In genomic region chr19:15457701-15458484, GRCh38 we compare ENCODE assay signal across 19 cellular contexts. TPM values are rescaled to one million over a fixed set of nuclear protein-coding genes. Genes with fewer than 3 reads are reported as not detected.
A peak's percentile ranks its signal among the peaks of the same experiment; 100 is the strongest.
DNase-seq lines count a peak whose midpoint lies in the region; ATAC-seq, FAIRE-seq and TF ChIP-seq lines count a peak whose summit lies in the region.
"Had no signal": no experiment of that assay in that cellular context is flagged by ENCODE, and none has a peak within 500 bp of the region (broad histone marks: within the 10 kb centered on the region; RNA-seq: fewer than 3 reads in every experiment).

No MANE protein-coding gene starts in this region.

- no peak overlapping the region for H2BK5ac ChIP-seq in neuronal stem cell (ENCODE audit: low read length)

- DNase-seq in H7 = peak; percentile 79
- DNase-seq in chondrocyte (ENCODE audit: low spot score) = peak; percentile 82
- DNase-seq in neuronal stem cell (ENCODE audit: low spot score) = no peak
- no peak for DNase-seq in activated CD4-positive, alpha-beta T cell treated with anti-CD3 and anti-CD28 coated beads, Interleukin-2, amount 10 ng/mL, durations not matched to agents 7 days and 5 days
- no peak for DNase-seq in activated naive CD4-positive, alpha-beta T cell (lab: John Stamatoyannopoulos, UW)
- DNase-seq in GM12892 (ENCODE audit: insufficient read length) = no peak
- DNase-seq: activated CD4-positive, alpha-beta memory T cell treated with anti-CD3 and anti-CD28 coated beads for 36 hours; activated naive CD4-positive, alpha-beta T cell treated with anti-CD3 and anti-CD28 coated beads, Interleukin-2, amount 50 U/mL, for 16 hours; activated T-cell treated with anti-CD3 and anti-CD28 coated beads, Interleukin-2, amount 50 U/mL, for 1 hour; dermis blood vessel endothelial cell; Kasumi-1; kidney; substantia nigra had no signal

- H3K4me3 Mint-ChIP-seq in chondrocyte (ENCODE audit: unreplicated experiment) = peak overlapping the region; percentile 16
- H3K4me3 Mint-ChIP-seq in activated CD4-positive, alpha-beta T cell treated with anti-CD3 and anti-CD28 coated beads, Interleukin-2, amount 10 ng/mL, durations not matched to agents 7 days and 5 days = no peak overlapping the region
- H3K4me3 Mint-ChIP-seq: activated CD4-positive, alpha-beta memory T cell treated with anti-CD3 and anti-CD28 coated beads for 36 hours had no signal

- H3K27ac ChIP-seq in ACC112 (ENCODE audit: low read depth, low read length) (no peak overlapping the region), neuronal stem cell (replicated peaks; ENCODE audit: low read length) (no peak overlapping the region)
- H3K27ac ChIP-seq: GM23248, right atrium auricular region had no signal

- WGBS in neuronal stem cell (ENCODE audit: extremely low coverage in 2 of 2, insufficient read length in 2 of 2, insufficient replicate concordance in 1 of 2), 2 donors = no CpG with 5 or more reads among the region's 54 CpGs

- ATAC-seq in GM18498 (IDR thresholded peaks at IDR 0.05; ENCODE audit: unreplicated experiment) = no peak

- no peak overlapping the region for H4K8ac ChIP-seq in neuronal stem cell (ENCODE audit: low read depth, low read length)

- H2BK15ac ChIP-seq in neuronal stem cell (ENCODE audit: low read length) = no peak overlapping the region

- H3K9me3 Mint-ChIP-seq in chondrocyte (ENCODE audit: low read depth) = no peaks in the 10 kb centered on the region
- H3K9me3 Mint-ChIP-seq in activated CD4-positive, alpha-beta T cell treated with anti-CD3 and anti-CD28 coated beads, Interleukin-2, amount 10 ng/mL, durations not matched to agents 7 days and 5 days = no peaks in the 10 kb centered on the region
- H3K9me3 Mint-ChIP-seq: activated CD4-positive, alpha-beta memory T cell treated with anti-CD3 and anti-CD28 coated beads for 36 hours had no signal

- H3K14ac ChIP-seq in neuronal stem cell (ENCODE audit: low read length) = no peak overlapping the region

- no peaks in the 10 kb centered on the region for H3K79me2 ChIP-seq in ACC112 (ENCODE audit: control insufficient read depth, insufficient read depth, low read length, unreplicated experiment)

- no peak overlapping the region for H3K4me2 ChIP-seq in neuronal stem cell (ENCODE audit: insufficient read depth, low read length, poor library complexity, severe bottlenecking)

- no peak overlapping the region for H2AK5ac ChIP-seq in neuronal stem cell (ENCODE audit: low read depth, low read length)

- no peak for TF ChIP-seq POLR2A in GM12892 (IDR thresholded peaks at IDR 0.05; ENCODE audit: low read depth, low read length)

- peaks cover 3% of the 10 kb centered on the region for H3K4me1 Mint-ChIP-seq in chondrocyte (ENCODE audit: low read depth)
- H3K4me1 Mint-ChIP-seq in activated CD4-positive, alpha-beta T cell treated with anti-CD3 and anti-CD28 coated beads, Interleukin-2, amount 10 ng/mL, durations not matched to agents 7 days and 5 days = peaks cover 38% of the 10 kb centered on the region

- H3K27me3 ChIP-seq in ACC112 (ENCODE audit: insufficient read depth, low read length) = peaks cover 22% of the 10 kb centered on the region
- H3K27me3 ChIP-seq in H7 (ENCODE audit: control insufficient read depth, insufficient read depth, low read length) = peaks cover 64% of the 10 kb centered on the region
- peaks cover 24 to 84% (median 71%) of the 10 kb centered on the region in 3 experiments for H3K27me3 ChIP-seq in neuronal stem cell (ENCODE audit: control insufficient read depth in 3 of 3, insufficient read depth in 3 of 3, low read depth in 1 of 3, low read length in 3 of 3)

- H3K4ac ChIP-seq in neuronal stem cell (ENCODE audit: low read length) = no peak overlapping the region

- H3K27ac Mint-ChIP-seq in chondrocyte (ENCODE audit: unreplicated experiment) = no peak overlapping the region
- no peak overlapping the region for H3K27ac Mint-ChIP-seq in activated CD4-positive, alpha-beta T cell treated with anti-CD3 and anti-CD28 coated beads, Interleukin-2, amount 10 ng/mL, durations not matched to agents 7 days and 5 days
- H3K27ac Mint-ChIP-seq: activated CD4-positive, alpha-beta memory T cell treated with anti-CD3 and anti-CD28 coated beads for 36 hours had no signal

- H2AFZ ChIP-seq in ACC112 (ENCODE audit: low read length, unreplicated experiment) = no peak overlapping the region
- peak overlapping the region; percentile 73 for H2AFZ ChIP-seq in neuronal stem cell (ENCODE audit: low read length)
- H2AFZ ChIP-seq: GM23248 had no signal

- no peak for TF ChIP-seq CTCF in chondrocyte (IDR thresholded peaks at IDR 0.05)

- H3K4me3 ChIP-seq in ACC112 (ENCODE audit: low read depth, low read length) (0 out of 2 replicates have a peak overlapping the region, but pooled peaks have one; percentile 0), H7 (ENCODE audit: insufficient read depth, low read depth, low read length) (no peak overlapping the region; the same call in 1 of the 2 replicates), neuronal stem cell (ENCODE audit: low read length in 2 of 2) (peak overlapping the region in 1 of 2 donors; percentile 12)
- H3K4me3 ChIP-seq: GM23248 had no signal

- no peaks in the 10 kb centered on the region for H3K36me3 Mint-ChIP-seq in chondrocyte (ENCODE audit: low read depth)
- H3K36me3 Mint-ChIP-seq in activated CD4-positive, alpha-beta T cell treated with anti-CD3 and anti-CD28 coated beads, Interleukin-2, amount 10 ng/mL, durations not matched to agents 7 days and 5 days (ENCODE audit: low read depth) = peaks cover 73% of the 10 kb centered on the region

- no peaks in the 10 kb centered on the region for H3K79me1 ChIP-seq in neuronal stem cell (ENCODE audit: low read depth, low read length)

- peaks cover 0 to 2% of the 10 kb centered on the region in 2 donors for H3K9me3 ChIP-seq in neuronal stem cell (replicated peaks in 1 of 2; ENCODE audit: control insufficient read depth in 2 of 2, insufficient read depth in 1 of 2, low read depth in 1 of 2, low read length in 2 of 2)
- H3K9me3 ChIP-seq: right atrium auricular region had no signal

- FAIRE-seq in GM12892 (lab: Jason Lieb, UNC) = no peak
- FAIRE-seq: kidney had no signal

- H4K91ac ChIP-seq in neuronal stem cell (ENCODE audit: low read depth, low read length, poor library complexity) = no peak overlapping the region

- H3K36me3 ChIP-seq in ACC112 (ENCODE audit: insufficient read depth, low read length) (no peaks in the 10 kb centered on the region), H7 (replicated peaks; ENCODE audit: control insufficient read depth, insufficient read depth, low read length) (no peaks in the 10 kb centered on the region), neuronal stem cell (replicated peaks in 1 of 2; ENCODE audit: control insufficient read depth in 2 of 2, insufficient read depth in 2 of 2, low read length in 2 of 2) (no peaks in the 10 kb centered on the region)
- H3K36me3 ChIP-seq: right atrium auricular region had no signal

- no peak overlapping the region for H2BK120ac ChIP-seq in neuronal stem cell (ENCODE audit: low read depth, low read length)

- no peak overlapping the region for H3K9ac ChIP-seq in neuronal stem cell (ENCODE audit: low read depth, low read length, poor library complexity)
- H3K9ac ChIP-seq: GM23248 had no signal

- CTCF ChIA-PET in activated CD4-positive, alpha-beta T cell treated with anti-CD3 and anti-CD28 coated beads, Interleukin-2, amount 10 ng/mL, durations not matched to agents 7 days and 5 days (lab: Charles Lee) = no interaction called here

- peak overlapping the region; percentile 60 for H3K18ac ChIP-seq in neuronal stem cell (ENCODE audit: low read length)

- no peak overlapping the region for H3K23ac ChIP-seq in neuronal stem cell (ENCODE audit: low read depth, low read length, poor library complexity)

- H3K27me3 Mint-ChIP-seq in chondrocyte (ENCODE audit: low read depth) = peaks cover 38% of the 10 kb centered on the region
- no peaks in the 10 kb centered on the region for H3K27me3 Mint-ChIP-seq in activated CD4-positive, alpha-beta T cell treated with anti-CD3 and anti-CD28 coated beads, Interleukin-2, amount 10 ng/mL, durations not matched to agents 7 days and 5 days
- H3K27me3 Mint-ChIP-seq: activated CD4-positive, alpha-beta memory T cell treated with anti-CD3 and anti-CD28 coated beads for 36 hours had no signal

- no peaks in the 10 kb centered on the region for H3K4me1 ChIP-seq in ACC112 (ENCODE audit: control insufficient read depth, insufficient read depth, low read length, unreplicated experiment)
- H3K4me1 ChIP-seq in neuronal stem cell (ENCODE audit: control insufficient read depth in 2 of 2, insufficient read depth in 1 of 2, low read depth in 1 of 2, low read length in 2 of 2) = peaks cover 3% of the 10 kb centered on the region in 2 donors

- POLR2A ChIA-PET in activated CD4-positive, alpha-beta T cell treated with anti-CD3 and anti-CD28 coated beads, Interleukin-2, amount 10 ng/mL, durations not matched to agents 7 days and 5 days (lab: Charles Lee) = no interaction called here

- no peak overlapping the region for H2BK12ac ChIP-seq in neuronal stem cell (ENCODE audit: low read length)

RNA-seq across cellular contexts. Expression of gene RASAL3, which starts 6.5 kb away (rescaled TPM):
- total RNA-seq in H7 (2014; rRNA removed; shearing (Covaris generic)) = not detected in 2 replicates
- total RNA-seq in chondrocyte = 0.05 TPM in 1 of 3 replicates, not detected in the others
- polyA plus RNA-seq in neuronal stem cell (2013, experiment 1 of 2) = 0.04 TPM
- 0.06 TPM for polyA plus RNA-seq in neuronal stem cell (2013, experiment 2 of 2)
- total RNA-seq in activated CD4-positive, alpha-beta T cell treated with anti-CD3 and anti-CD28 coated beads, Interleukin-2, amount 10 ng/mL, durations not matched to agents 7 days and 5 days = 100 to 1,000 TPM; 120 to 123 TPM
- polyA plus RNA-seq in GM12892 (2012; ENCODE audit: missing spikeins) = 21.3 TPM
- total RNA-seq: GM23248 had no signal
- polyA plus RNA-seq: GM23248 had no signal

RNA-seq across cellular contexts. Expression of gene WIZ, which starts 8.1 kb away (rescaled TPM):
- 16.1 and 17.6 TPM in 2 replicates for total RNA-seq in H7 (2014; rRNA removed; shearing (Covaris generic))
- total RNA-seq in chondrocyte = 50.6 to 54.0 TPM (median 52.4 TPM) in 3 replicates
- 35.1 TPM for polyA plus RNA-seq in neuronal stem cell (2013, experiment 1 of 2)
- 35.0 TPM for polyA plus RNA-seq in neuronal stem cell (2013, experiment 2 of 2)
- total RNA-seq in activated CD4-positive, alpha-beta T cell treated with anti-CD3 and anti-CD28 coated beads, Interleukin-2, amount 10 ng/mL, durations not matched to agents 7 days and 5 days = 10 to 100 TPM; 28.7 to 31.6 TPM
- polyA plus RNA-seq in GM12892 (2012; ENCODE audit: missing spikeins) = 3.3 TPM

RNA-seq across cellular contexts. Expression of gene PGLYRP2, which starts 21.4 kb away (rescaled TPM):
- not detected in 2 replicates for total RNA-seq in H7 (2014; rRNA removed; shearing (Covaris generic))
- total RNA-seq in chondrocyte = not detected in 3 replicates
- not detected for polyA plus RNA-seq in neuronal stem cell (2013, experiment 1 of 2)
- polyA plus RNA-seq in neuronal stem cell (2013, experiment 2 of 2) = not detected
- total RNA-seq in activated CD4-positive, alpha-beta T cell treated with anti-CD3 and anti-CD28 coated beads, Interleukin-2, amount 10 ng/mL, durations not matched to agents 7 days and 5 days = under 1 TPM in 1 of 2 experiments, not detected in 1; 0.08 TPM
- polyA plus RNA-seq in GM12892 (2012; ENCODE audit: missing spikeins) = not detected
- total RNA-seq: dermis blood vessel endothelial cell, esophagus mucosa, GM23248, kidney, mesenteric fat pad, right atrium auricular region had no signal
- polyA plus RNA-seq: GM23248 had no signal

RNA-seq across cellular contexts. Expression of gene AKAP8L, which starts 39.1 kb away (rescaled TPM):
- total RNA-seq in H7 (2014; rRNA removed; shearing (Covaris generic)) = 115 and 168 TPM in 2 replicates
- 69.5 to 103 TPM (median 76.0 TPM) in 3 replicates for total RNA-seq in chondrocyte
- 180 TPM for polyA plus RNA-seq in neuronal stem cell (2013, experiment 1 of 2)
- polyA plus RNA-seq in neuronal stem cell (2013, experiment 2 of 2) = 175 TPM
- total RNA-seq in activated CD4-positive, alpha-beta T cell treated with anti-CD3 and anti-CD28 coated beads, Interleukin-2, amount 10 ng/mL, durations not matched to agents 7 days and 5 days = 10 to 100 TPM; 84.3 to 96.7 TPM
- polyA plus RNA-seq in GM12892 (2012; ENCODE audit: missing spikeins) = 33.2 TPM

RNA-seq across cellular contexts. Expression of gene CYP4F22, which starts 50.4 kb away (rescaled TPM):
- total RNA-seq in H7 (2014; rRNA removed; shearing (Covaris generic)) = not detected in 2 replicates
- total RNA-seq in chondrocyte = not detected in 3 replicates
- polyA plus RNA-seq in neuronal stem cell (2013, experiment 1 of 2) = 0.26 TPM
- polyA plus RNA-seq in neuronal stem cell (2013, experiment 2 of 2) = 0.19 TPM
- total RNA-seq in activated CD4-positive, alpha-beta T cell treated with anti-CD3 and anti-CD28 coated beads, Interleukin-2, amount 10 ng/mL, durations not matched to agents 7 days and 5 days = under 1 TPM; 0.67 to 0.87 TPM
- polyA plus RNA-seq in GM12892 (2012; ENCODE audit: missing spikeins) = not detected
- total RNA-seq: dermis blood vessel endothelial cell, GM23248, mesenteric fat pad, right atrium auricular region had no signal
- polyA plus RNA-seq: GM23248 had no signal

Comparison
In these comparisons a context has a peak if more than half of its experiments do, and no peak if none do; other contexts are left out.
1. DNase-seq: peak in H7 (single experiment) and chondrocyte (single experiment); none in neuronal stem cell (single experiment), activated CD4-positive, alpha-beta T cell treated with anti-CD3 and anti-CD28 coated beads, Interleukin-2, amount 10 ng/mL, durations not matched to agents 7 days and 5 days (single experiment), activated naive CD4-positive, alpha-beta T cell (0 of 4) and GM12892 (single experiment).
2. RNA of gene RASAL3, which starts 6.5 kb away (total RNA-seq): 120 to 123 TPM in activated CD4-positive, alpha-beta T cell treated with anti-CD3 and anti-CD28 coated beads, Interleukin-2, amount 10 ng/mL, durations not matched to agents 7 days and 5 days; 0.05 TPM in chondrocyte and not detected in H7; every median in the first group is over 100 times any median in the second.